Comparison of ENCODE assay signal across 24 cellular contexts in the genomic region with DNA sequence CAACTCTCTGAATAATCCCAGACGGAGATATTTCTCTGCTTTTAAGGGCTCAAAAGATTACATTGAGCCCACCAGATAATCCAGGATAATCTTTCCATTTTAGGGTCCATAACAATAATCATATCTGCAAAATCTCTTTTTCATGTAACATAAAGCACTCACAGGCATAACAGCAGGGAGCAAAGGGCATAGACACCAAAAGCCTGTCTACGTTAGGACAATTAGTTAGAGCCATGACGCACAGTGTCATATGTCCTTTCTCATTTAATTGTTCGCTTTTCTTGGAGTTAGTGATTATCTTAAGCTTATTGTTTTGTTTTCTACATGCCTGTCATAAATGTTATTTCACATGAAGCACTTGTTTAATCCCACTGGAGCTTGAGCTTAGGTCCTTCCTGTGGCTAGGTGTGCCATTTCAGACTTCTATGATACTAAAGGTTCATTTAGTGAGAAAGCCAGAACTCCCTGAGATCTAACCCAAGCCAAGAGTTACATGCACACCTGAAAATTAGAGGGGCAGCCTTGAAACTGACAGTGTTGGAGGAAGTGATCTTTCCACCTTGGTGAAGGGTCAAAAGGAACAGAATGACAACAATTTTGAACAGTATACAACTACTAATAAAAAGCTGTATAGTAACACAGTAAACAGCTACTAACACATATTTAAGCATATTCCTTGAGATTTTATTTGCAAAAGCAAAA. TPM values are rescaled to one million over a fixed set of nuclear protein-coding genes. Genes with fewer than 3 reads are reported as not detected.
"Had no signal": no experiment of that assay in that cellular context is flagged by ENCODE, and none has a peak within 500 bp of the region (broad histone marks: within the 10 kb centered on the region; RNA-seq: fewer than 3 reads in every experiment).

No MANE protein-coding gene starts in this region.

- H3K36me3 Mint-ChIP-seq: immature natural killer cell had no signal

- DNase-seq: colonic mucosa; dermis blood vessel endothelial cell; esophagus squamous epithelium; foreskin keratinocyte; immature natural killer cell; kidney; left ventricle myocardium superior; mesendoderm; naive thymus-derived CD4-positive, alpha-beta T cell; nephron progenitor cell; stimulated activated CD4-positive, alpha-beta T cell treated with anti-CD3 and anti-CD28 coated beads, Interleukin-2, amount 100 ng/mL, for 48 hours; stimulated activated naive CD4-positive, alpha-beta T cell treated with Interleukin-2 at 50 U/mL for 16 hours; thyroid gland; uterus had no signal

- H3K4me1 Mint-ChIP-seq: immature natural killer cell; naive thymus-derived CD4-positive, alpha-beta T cell; nephron progenitor cell had no signal

- H3K27ac Mint-ChIP-seq: immature natural killer cell; naive thymus-derived CD4-positive, alpha-beta T cell; nephron progenitor cell had no signal

- H3K9me3 Mint-ChIP-seq: immature natural killer cell; naive thymus-derived CD4-positive, alpha-beta T cell; nephron progenitor cell had no signal

- H3K27me3 ChIP-seq: colonic mucosa, esophagus squamous epithelium, right atrium auricular region, thyroid gland, upper lobe of left lung, uterus had no signal

- H3K4me3 ChIP-seq: colonic mucosa, esophagus squamous epithelium, right atrium auricular region, smooth muscle cell, suprapubic skin, thyroid gland, upper lobe of left lung, uterus had no signal

- ATAC-seq: foreskin keratinocyte; left cardiac atrium; left ventricle myocardium superior; naive thymus-derived CD4-positive, alpha-beta T cell had no signal

- FAIRE-seq: kidney had no signal

- H3K36me3 ChIP-seq: colonic mucosa, esophagus squamous epithelium, right atrium auricular region, suprapubic skin, thyroid gland, upper lobe of left lung, uterus had no signal

- H3K9me3 ChIP-seq: colonic mucosa, esophagus squamous epithelium, right atrium auricular region, suprapubic skin, thyroid gland, upper lobe of left lung, uterus had no signal

- H3K4me1 ChIP-seq: colonic mucosa, esophagus squamous epithelium, foreskin keratinocyte, parathyroid adenoma, right atrium auricular region, suprapubic skin, upper lobe of left lung, uterus had no signal

- H3K4me3 Mint-ChIP-seq: immature natural killer cell; naive thymus-derived CD4-positive, alpha-beta T cell; nephron progenitor cell had no signal

- H3K27ac ChIP-seq: colonic mucosa, esophagus squamous epithelium, foreskin keratinocyte, parathyroid adenoma, suprapubic skin, thyroid gland, upper lobe of left lung, uterus had no signal

RNA-seq across cellular contexts. Expression of gene HHATL, which starts 11.7 kb away (rescaled TPM):
- total RNA-seq: dermis blood vessel endothelial cell; epithelial cell of proximal tubule; esophagus squamous epithelium; foreskin keratinocyte; kidney; lung microvascular endothelial cell; naive thymus-derived CD4-positive, alpha-beta T cell; omental fat pad; pulmonary artery endothelial cell; smooth muscle cell had no signal

RNA-seq across cellular contexts. Expression of gene KLHL40, which starts 29.0 kb away (rescaled TPM):
- total RNA-seq: colonic mucosa; epithelial cell of proximal tubule; esophagus squamous epithelium; foreskin keratinocyte; kidney; lung microvascular endothelial cell; naive thymus-derived CD4-positive, alpha-beta T cell; pulmonary artery endothelial cell; smooth muscle cell; suprapubic skin; thyroid gland; upper lobe of left lung; uterus had no signal

RNA-seq across cellular contexts. Expression of gene CCDC13, which starts 58.8 kb away (rescaled TPM):
- total RNA-seq: smooth muscle cell had no signal
